Comparison of ENCODE assay signal across 8 cellular contexts in genomic region chr10:88986549-88987242, GRCh38. TPM values are rescaled to one million over a fixed set of nuclear protein-coding genes. Genes with fewer than 3 reads are reported as not detected.
A peak's percentile ranks its signal among the peaks of the same experiment; 100 is the strongest.
DNase-seq lines count a peak whose midpoint lies in the region; ATAC-seq and TF ChIP-seq lines count a peak whose summit lies in the region.

No MANE protein-coding gene starts in this region.

- WGBS in sigmoid colon, 2 donors, result 37 to 38% methylated on average over 2 of the region's 2 CpGs

- DNase-seq in A172 (ENCODE audit: low spot score) (peak; percentile 31), EL (peak; percentile 38), Panc1 (ENCODE audit: low read depth, low spot score) (no peak), fibroblast of gingiva (ENCODE audit: low read depth) (peak; percentile 21), sigmoid colon (no peak)
- DNase-seq in activated CD4-positive, alpha-beta T cell treated with anti-CD3 and anti-CD28 coated beads, Interleukin-2, amount 50 U/mL, for 48 hours, result no peak

- no TSS peak for BruUV-seq in Panc1 (replicated peaks; lab: Mats Ljungman, UMichigan)

- intact Hi-C loops in Panc1 (cut with micrococcal nuclease; ENCODE audit: unreplicated experiment) (loop anchor here (1.0 to 5.0 kb wide), 2 partner anchors 52 to 149 kb away; no protein-coding TSS in a partner anchor), sigmoid colon (cut with DNase I) (no loop called here)

- H3K27ac ChIP-seq in Panc1 (ENCODE audit: low read length), result no peak overlapping the region
- H3K27ac ChIP-seq in sigmoid colon, result peak overlapping the region in 3 of 4 donors; percentile 36 to 98 (median 86)

- in situ Hi-C loops in Panc1 (cut with HindIII; ENCODE audit: low pct_unique_long_range_greater_than_20kb, low sequenced_read_pairs), result no loop called here

- TF ChIP-seq CTCF in Panc1 (IDR thresholded peaks at IDR 0.05) (peak; percentile 83; the same call in 1 of the 2 replicates), sigmoid colon (IDR thresholded peaks at IDR 0.05) (peak; percentile 72 to 79 (median 76))

- H3K4me1 ChIP-seq in Panc1 (ENCODE audit: control insufficient read depth, insufficient read depth, low read length) (0 out of 2 replicates have a peak, but pooled peaks cover 5% of the 10 kb centered on the region), sigmoid colon (peaks cover 0 to 69% (median 52%) of the 10 kb centered on the region in 4 donors)

- CTCF ChIA-PET in Panc1 (lab: Charles Lee), result interaction anchor here (0.6 to 1.3 kb wide), 4 partner anchors 52 to 422 kb away, joined by 3 to 10 read pairs (median 6); no protein-coding TSS in a partner anchor

- ATAC-seq in Panc1 (no peak), HG03354 (IDR thresholded peaks at IDR 0.05; ENCODE audit: poor library complexity, severe bottlenecking, unreplicated experiment) (no peak), HG02852 (IDR thresholded peaks at IDR 0.05; ENCODE audit: unreplicated experiment) (no peak)

- H3K4me3 ChIP-seq in Panc1 (ENCODE audit: low read depth in 2 of 2, low read length in 2 of 2), result no peak overlapping the region
- H3K4me3 ChIP-seq in sigmoid colon, result no peak overlapping the region

- TF ChIP-seq EP300 in sigmoid colon (IDR thresholded peaks at IDR 0.05), result no peak

- H3K9me3 ChIP-seq in Panc1 (ENCODE audit: control insufficient read depth, insufficient read depth, low read depth, low read length), result no peaks in the 10 kb centered on the region
- H3K9me3 ChIP-seq in sigmoid colon, result no peaks in the 10 kb centered on the region

- no peaks in the 10 kb centered on the region for H3K36me3 ChIP-seq in Panc1 (ENCODE audit: control insufficient read depth, insufficient read depth, low read length)
- H3K36me3 ChIP-seq in sigmoid colon, result no peaks in the 10 kb centered on the region

- TF ChIP-seq POLR2A in sigmoid colon (IDR thresholded peaks at IDR 0.05), result no peak

- POLR2A ChIA-PET in Panc1 (lab: Charles Lee), result no interaction called here

- H3K27me3 ChIP-seq in Panc1 (ENCODE audit: control insufficient read depth, insufficient read depth, low read length) (no peaks in the 10 kb centered on the region), sigmoid colon (no peaks in the 10 kb centered on the region)

RNA-seq across cellular contexts. Expression of gene FAS, which starts 3.9 kb away (rescaled TPM):
- 16.0 and 17.2 TPM in 2 replicates for total RNA-seq in A172 (2014; rRNA removed; shearing (Covaris generic))
- 8.1 TPM for total RNA-seq in Panc1 (2021; ENCODE audit: unreplicated experiment)
- polyA plus RNA-seq in Panc1 (2012; ENCODE audit: insufficient read length), result 4.9 TPM
- 10 to 100 TPM; 14.3 to 44.6 (median 22.1) TPM for total RNA-seq in sigmoid colon
- 10 to 100 TPM in 2 of 3 donors, 1 to 10 TPM in 1; 7.6 to 18.8 (median 11.4) TPM for polyA plus RNA-seq in sigmoid colon

RNA-seq across cellular contexts. Expression of gene ACTA2, which starts 34.1 kb away (rescaled TPM):
- total RNA-seq in A172 (2014; rRNA removed; shearing (Covaris generic)), result 11.2 and 15.6 TPM in 2 replicates
- total RNA-seq in Panc1 (2021; ENCODE audit: unreplicated experiment), result 4.7 TPM
- polyA plus RNA-seq in Panc1 (2012; ENCODE audit: insufficient read length), result 3.6 TPM
- 1,000 to 10,000 TPM; 2,072 to 5,444 (median 3,070) TPM for total RNA-seq in sigmoid colon
- polyA plus RNA-seq in sigmoid colon, result 100 to 1,000 TPM in 1 of 3 donors, 10 to 100 TPM in 2; 43.7 to 237 (median 78.1) TPM

Comparison
In these comparisons a context has a peak if more than half of its experiments do, and no peak if none do; other contexts are left out.
1. DNase-seq: peak in A172 (single experiment), EL (single experiment) and fibroblast of gingiva (single experiment); none in Panc1 (single experiment), sigmoid colon (single experiment) and activated CD4-positive, alpha-beta T cell treated with anti-CD3 and anti-CD28 coated beads, Interleukin-2, amount 50 U/mL, for 48 hours (0 of 2).
2. RNA of gene ACTA2, which starts 34.1 kb away (total RNA-seq): 2,072 to 5,444 TPM in sigmoid colon; 11.2 to 15.6 TPM in A172 and 4.7 TPM in Panc1 (single experiment); every median in the first group is over 100 times any median in the second.